ENCODE assay signal across 1 cellular context in the genomic region with DNA sequence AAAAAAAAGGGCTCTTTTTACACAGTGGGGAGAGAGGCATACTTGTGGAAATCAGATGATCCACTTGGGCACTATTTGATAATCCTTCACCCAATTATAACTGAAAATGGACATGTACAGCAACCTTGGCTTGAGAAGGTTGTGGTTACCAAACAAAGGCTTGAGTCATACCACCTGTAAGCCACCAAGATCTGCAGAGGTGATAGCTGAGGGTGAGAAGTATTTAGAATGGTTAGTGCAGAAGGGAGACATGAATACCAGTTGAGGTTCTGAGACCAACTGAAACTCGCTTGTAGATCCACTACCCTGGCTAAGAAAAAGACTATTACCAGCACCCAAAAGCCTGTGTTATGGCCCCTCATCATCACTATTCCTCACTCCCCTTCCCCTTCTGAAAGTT.
TF ChIP-seq lines count a peak whose summit lies in the region.

No MANE protein-coding gene starts in this region.

TF ChIP-seq in HCT116, 20 proteins besides CTCF, POLR2A, EP300 and RAD21 (continued from another document):
- TF ChIP-seq, protein P1, sequence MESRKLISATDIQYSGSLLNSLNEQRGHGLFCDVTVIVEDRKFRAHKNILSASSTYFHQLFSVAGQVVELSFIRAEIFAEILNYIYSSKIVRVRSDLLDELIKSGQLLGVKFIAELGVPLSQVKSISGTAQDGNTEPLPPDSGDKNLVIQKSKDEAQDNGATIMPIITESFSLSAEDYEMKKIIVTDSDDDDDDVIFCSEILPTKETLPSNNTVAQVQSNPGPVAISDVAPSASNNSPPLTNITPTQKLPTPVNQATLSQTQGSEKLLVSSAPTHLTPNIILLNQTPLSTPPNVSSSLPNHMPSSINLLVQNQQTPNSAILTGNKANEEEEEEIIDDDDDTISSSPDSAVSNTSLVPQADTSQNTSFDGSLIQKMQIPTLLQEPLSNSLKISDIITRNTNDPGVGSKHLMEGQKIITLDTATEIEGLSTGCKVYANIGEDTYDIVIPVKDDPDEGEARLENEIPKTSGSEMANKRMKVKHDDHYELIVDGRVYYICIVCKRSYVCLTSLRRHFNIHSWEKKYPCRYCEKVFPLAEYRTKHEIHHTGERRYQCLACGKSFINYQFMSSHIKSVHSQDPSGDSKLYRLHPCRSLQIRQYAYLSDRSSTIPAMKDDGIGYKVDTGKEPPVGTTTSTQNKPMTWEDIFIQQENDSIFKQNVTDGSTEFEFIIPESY (IDR thresholded peaks at IDR 0.05; ENCODE audit: extremely low read depth, insufficient replicate concordance, low read length): no peak
- TF ChIP-seq EZH2phosphoT487 (IDR thresholded peaks at IDR 0.05; ENCODE audit: borderline replicate concordance) (no peak), CBX3 (IDR thresholded peaks at IDR 0.05; ENCODE audit: low read depth) (no peak)
- TF ChIP-seq, protein P2, sequence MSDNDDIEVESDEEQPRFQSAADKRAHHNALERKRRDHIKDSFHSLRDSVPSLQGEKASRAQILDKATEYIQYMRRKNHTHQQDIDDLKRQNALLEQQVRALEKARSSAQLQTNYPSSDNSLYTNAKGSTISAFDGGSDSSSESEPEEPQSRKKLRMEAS (IDR thresholded peaks at IDR 0.05): no peak
